18 cellular contexts compared by ENCODE assay signal in the genomic region with DNA sequence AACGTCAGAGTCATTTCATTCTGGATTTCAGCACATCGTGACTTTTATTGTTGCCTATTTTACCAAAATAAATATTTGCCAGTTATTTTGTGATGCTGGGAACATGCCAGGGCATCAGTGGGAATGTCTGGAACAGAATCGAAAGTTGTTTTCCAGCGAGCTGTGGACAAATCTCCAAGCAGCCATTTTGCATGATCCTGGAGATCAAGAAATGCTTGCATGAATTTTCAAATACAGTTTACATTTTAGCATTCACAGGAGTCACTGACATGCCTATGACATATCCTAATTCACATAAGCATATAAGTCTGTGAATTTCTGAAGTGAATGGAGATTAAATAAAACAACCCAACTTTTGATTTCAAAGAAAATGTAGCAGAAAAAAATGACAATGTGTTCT.
"Had no signal": no experiment of that assay in that cellular context is flagged by ENCODE, and none has a peak within 500 bp of the region (broad histone marks: within the 10 kb centered on the region; RNA-seq: fewer than 3 reads in every experiment).

No MANE protein-coding gene starts in this region.

- H3K27me3 ChIP-seq: ascending aorta, breast epithelium, right lobe of liver, transverse colon, vagina had no signal

- H3K4me3 ChIP-seq: breast epithelium, lower lobe of right lung, right lobe of liver, transverse colon, vagina had no signal

- H3K36me3 ChIP-seq: ascending aorta, breast epithelium, lower lobe of right lung, right lobe of liver, transverse colon, vagina had no signal

- ATAC-seq: activated T-helper 17 cell treated with anti-CD3 and anti-CD28 coated beads, Interleukin-2, amount 50 U/mL, for 72 hours; left colon; lower lobe of right lung; right lobe of liver had no signal

- H3K27ac Mint-ChIP-seq: activated T-helper 17 cell treated with anti-CD3 and anti-CD28 coated beads, Interleukin-2, amount 50 U/mL, for 72 hours; endodermal cell had no signal

- H3K4me1 ChIP-seq: breast epithelium, lower lobe of right lung, right lobe of liver, transverse colon, vagina had no signal

- H3K9me3 Mint-ChIP-seq: activated T-helper 17 cell treated with anti-CD3 and anti-CD28 coated beads, Interleukin-2, amount 50 U/mL, for 72 hours; endodermal cell; neural crest cell had no signal

- H3K27ac ChIP-seq: breast epithelium, lower lobe of right lung, right lobe of liver, transverse colon, vagina had no signal

- H3K4me1 Mint-ChIP-seq: activated T-helper 17 cell treated with anti-CD3 and anti-CD28 coated beads, Interleukin-2, amount 50 U/mL, for 72 hours; endodermal cell had no signal

- H3K9me3 ChIP-seq: ascending aorta, breast epithelium, lower lobe of right lung, right lobe of liver, transverse colon, vagina had no signal

- DNase-seq: activated CD4-positive, alpha-beta T cell treated with anti-CD3 and anti-CD28 coated beads, Interleukin-2, amount 50 U/mL, for 4 hours; activated CD4-positive, CD25-positive, alpha-beta regulatory T cell treated with anti-CD3 and anti-CD28 coated beads, Interleukin-2, amount 50 U/mL, for 72 hours; activated naive CD4-positive, alpha-beta T cell treated with Interleukin-2 at 50 U/mL for 16 hours; cerebellar nuclear complex; dermis blood vessel endothelial cell; endodermal cell; left colon; lower lobe of right lung; right lobe of liver; stimulated activated CD4-positive, alpha-beta T cell treated with anti-CD3 and anti-CD28 coated beads, Interleukin-2, amount 100 ng/mL, for 48 hours; stimulated activated naive CD4-positive, alpha-beta T cell; T-helper 9 cell; transverse colon had no signal

- H3K4me3 Mint-ChIP-seq: activated T-helper 17 cell treated with anti-CD3 and anti-CD28 coated beads, Interleukin-2, amount 50 U/mL, for 72 hours; endodermal cell; neural crest cell had no signal
